Comparison of ENCODE assay signal across 1 cellular context in the genomic region with DNA sequence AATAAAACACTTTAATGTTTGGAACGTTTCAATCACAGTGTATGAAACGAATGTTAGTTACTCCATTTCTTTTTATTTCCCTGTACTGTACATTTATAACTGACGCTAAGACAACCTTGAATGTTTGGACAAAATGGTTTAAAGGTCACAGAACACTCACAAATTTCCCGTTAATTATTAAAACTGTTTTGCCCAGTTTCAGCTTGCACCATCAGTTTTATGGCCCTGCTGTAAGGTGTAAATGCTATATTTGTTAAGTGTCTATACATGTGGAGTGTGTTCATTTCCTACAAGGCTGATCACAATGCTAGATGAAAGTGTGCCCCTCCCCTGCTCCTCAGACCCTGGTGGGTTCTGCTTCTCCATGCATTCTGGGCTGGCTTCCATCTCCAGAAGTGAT.
TF ChIP-seq lines count a peak whose summit lies in the region.

No MANE protein-coding gene starts in this region.

TF ChIP-seq in HepG2, 621 proteins besides CTCF, POLR2A, EP300 and RAD21 (continued from another document):
- TF ChIP-seq, protein P1, sequence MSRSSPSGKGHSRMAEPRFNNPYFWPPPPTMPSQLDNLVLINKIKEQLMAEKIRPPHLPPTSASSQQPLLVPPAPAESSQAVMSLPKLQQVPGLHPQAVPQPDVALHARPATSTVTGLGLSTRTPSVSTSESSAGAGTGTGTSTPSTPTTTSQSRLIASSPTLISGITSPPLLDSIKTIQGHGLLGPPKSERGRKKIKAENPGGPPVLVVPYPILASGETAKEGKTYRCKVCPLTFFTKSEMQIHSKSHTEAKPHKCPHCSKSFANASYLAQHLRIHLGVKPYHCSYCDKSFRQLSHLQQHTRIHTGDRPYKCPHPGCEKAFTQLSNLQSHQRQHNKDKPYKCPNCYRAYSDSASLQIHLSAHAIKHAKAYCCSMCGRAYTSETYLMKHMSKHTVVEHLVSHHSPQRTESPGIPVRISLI (CRISPR knock-in tag; IDR thresholded peaks at IDR 0.05; ENCODE audit: borderline replicate concordance): 0 out of 2 replicates have a peak, but pooled peaks have one; percentile 19
- TF ChIP-seq SYNCRIP (IDR thresholded peaks at IDR 0.05; ENCODE audit: insufficient read depth, low read depth, low read length) (no peak), POGZ (CRISPR knock-in tag; IDR thresholded peaks at IDR 0.05) (0 out of 2 replicates have a peak, but pooled peaks have one; percentile 18)
- TF ChIP-seq, protein P2, sequence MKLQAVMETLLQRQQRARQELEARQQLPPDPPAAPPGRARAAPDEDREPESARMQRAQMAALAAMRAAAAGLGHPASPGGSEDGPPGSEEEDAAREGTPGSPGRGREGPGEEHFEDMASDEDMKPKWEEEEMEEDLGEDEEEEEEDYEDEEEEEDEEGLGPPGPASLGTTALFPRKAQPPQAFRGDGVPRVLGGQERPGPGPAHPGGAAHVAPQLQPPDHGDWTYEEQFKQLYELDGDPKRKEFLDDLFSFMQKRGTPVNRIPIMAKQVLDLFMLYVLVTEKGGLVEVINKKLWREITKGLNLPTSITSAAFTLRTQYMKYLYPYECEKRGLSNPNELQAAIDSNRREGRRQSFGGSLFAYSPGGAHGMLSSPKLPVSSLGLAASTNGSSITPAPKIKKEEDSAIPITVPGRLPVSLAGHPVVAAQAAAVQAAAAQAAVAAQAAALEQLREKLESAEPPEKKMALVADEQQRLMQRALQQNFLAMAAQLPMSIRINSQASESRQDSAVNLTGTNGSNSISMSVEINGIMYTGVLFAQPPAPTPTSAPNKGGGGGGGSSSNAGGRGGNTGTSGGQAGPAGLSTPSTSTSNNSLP (IDR thresholded peaks at IDR 0.05; ENCODE audit: low read depth, low read length): 0 out of 2 replicates have a peak, but pooled peaks have one; percentile 28
